In genomic region chrX:130048686-130049222, GRCh38 we compare ENCODE assay signal across 21 cellular contexts.
DNase-seq lines count a peak whose midpoint lies in the region; ATAC-seq and TF ChIP-seq lines count a peak whose summit lies in the region.
"Had no signal": no experiment of that assay in that cellular context is flagged by ENCODE, and none has a peak within 500 bp of the region (broad histone marks: within the 10 kb centered on the region; RNA-seq: fewer than 3 reads in every experiment).

No MANE protein-coding gene starts in this region.

- H3K27me3 Mint-ChIP-seq in endothelial cell (ENCODE audit: unreplicated experiment) = no peaks in the 10 kb centered on the region
- H3K27me3 Mint-ChIP-seq: CD4-positive, alpha-beta T cell; CD8-positive, alpha-beta memory T cell had no signal

- no peaks in the 10 kb centered on the region for H3K79me2 ChIP-seq in SK-N-SH (ENCODE audit: insufficient read depth)

- no peak overlapping the region for H3K4me2 ChIP-seq in SK-N-SH
- H3K4me2 ChIP-seq: BLaER1 treated with 17β-estradiol and CSF1 and Interleukin-3, amounts not matched to agents 10 nM and 100 nM had no signal

- H3K4me3 Mint-ChIP-seq in endothelial cell (ENCODE audit: unreplicated experiment) = peak overlapping the region; percentile 68
- H3K4me3 Mint-ChIP-seq: CD14-positive monocyte; CD4-positive, alpha-beta T cell; CD8-positive, alpha-beta memory T cell had no signal

- H3K9me3 ChIP-seq in SK-N-SH (no peaks in the 10 kb centered on the region), HEK293 (ENCODE audit: control insufficient read depth, insufficient read depth, low read depth, low read length) (no peaks in the 10 kb centered on the region)
- H3K9me3 ChIP-seq: BE2C, HAP-1 had no signal

- H3K9ac ChIP-seq in SK-N-SH = no peak overlapping the region
- H3K9ac ChIP-seq: BLaER1 treated with 17β-estradiol and CSF1 and Interleukin-3, amounts not matched to agents 10 nM and 100 nM had no signal

- CTCF ChIA-PET in SK-N-SH (lab: Yijun Ruan, JAX) = interaction anchor here (1.3 to 1.7 kb wide), 2 partner anchors 12 to 31 kb away, joined by 4 to 8 read pairs; no protein-coding TSS in a partner anchor
- CTCF ChIA-PET in HEK293 (lab: Yijun Ruan, JAX) = interaction anchor here (1.3 kb wide), 1 partner anchor 123 kb away, joined by 5 read pairs; no protein-coding TSS in a partner anchor

- H3K4me1 ChIP-seq in SK-N-SH (ENCODE audit: control insufficient read depth in 1 of 2, insufficient read depth in 2 of 2, low read depth in 1 of 2, low read length in 1 of 2) = no peaks in the 10 kb centered on the region
- no peaks in the 10 kb centered on the region for H3K4me1 ChIP-seq in HEK293 (ENCODE audit: control insufficient read depth, insufficient read depth, low read length)
- H3K4me1 ChIP-seq: BE2C had no signal

- H4K20me1 ChIP-seq in SK-N-SH (ENCODE audit: insufficient read depth) = no peaks in the 10 kb centered on the region

- TF ChIP-seq EP300 in SK-N-SH (IDR thresholded peaks at IDR 0.05; ENCODE audit: borderline replicate concordance in 1 of 2, low read depth in 1 of 2, low read length in 1 of 2) = no peak

- no peaks in the 10 kb centered on the region for H3K9me2 ChIP-seq in SK-N-SH

- no peak for ATAC-seq in SK-N-SH treated with all-trans-retinoic acid at 6 μM for 48 hours
- ATAC-seq: GM12878 had no signal

- TF ChIP-seq CTCF in SK-N-SH (IDR thresholded peaks at IDR 0.05) = no peak
- no peak for TF ChIP-seq CTCF in HEK293 (tag by site-specific recombination; IDR thresholded peaks at IDR 0.05)
- TF ChIP-seq CTCF in endothelial cell (IDR thresholded peaks at IDR 0.05; ENCODE audit: unreplicated experiment) = no peak

- WGBS in SK-N-SH (ENCODE audit: low lambda C conversion rate) = 49% methylated on average over 4 of the region's 4 CpGs

- no peak overlapping the region for H3K27ac Mint-ChIP-seq in endothelial cell (ENCODE audit: unreplicated experiment)
- H3K27ac Mint-ChIP-seq: CD4-positive, alpha-beta T cell; CD8-positive, alpha-beta memory T cell had no signal

- no peak for TF ChIP-seq RAD21 in SK-N-SH (IDR thresholded peaks at IDR 0.05; ENCODE audit: low read length)

- DNase-seq in SK-N-SH (no peak), endothelial cell (ENCODE audit: low spot score) (no peak), mesenteric fat pad (ENCODE audit: low spot score) (no peak)
- no peak for DNase-seq in activated CD4-positive, alpha-beta T cell treated with anti-CD3 and anti-CD28 coated beads for 48 hours
- DNase-seq: ACHN; AML-193; BE2C; CD4-positive, alpha-beta T cell; CD8-positive, alpha-beta memory T cell; DMS 273 treated with DMSO at 0.1 percent for 48 hours; DMS79; EL; GDM1; GOT3 had no signal

- H3K36me3 ChIP-seq in SK-N-SH (replicated peaks in 1 of 2; ENCODE audit: control insufficient read depth in 1 of 2, insufficient read depth in 2 of 2, low read length in 1 of 2) = peaks cover 28 to 29% of the 10 kb centered on the region in 2 experiments
- peaks cover 33 to 80% of the 10 kb centered on the region in 2 experiments for H3K36me3 ChIP-seq in HEK293 (ENCODE audit: control insufficient read depth in 2 of 2, insufficient read depth in 1 of 2, low read length in 2 of 2)
- H3K36me3 ChIP-seq: BE2C had no signal

- H3K27ac ChIP-seq in SK-N-SH (ENCODE audit: low read depth in 2 of 2, low read length in 1 of 2) (no peak overlapping the region), HEK293 (ENCODE audit: extremely low read depth, low read depth, low read length) (no peak overlapping the region)
- H3K27ac ChIP-seq: 22Rv1; BLaER1 treated with 17β-estradiol and CSF1 and Interleukin-3, amounts not matched to agents 10 nM and 100 nM had no signal

- peaks cover 21% of the 10 kb centered on the region for H3K36me3 Mint-ChIP-seq in endothelial cell (ENCODE audit: low read depth, unreplicated experiment)

- peaks cover 5% of the 10 kb centered on the region; the same call in 1 of the 2 replicates for H3K27me3 ChIP-seq in SK-N-SH (ENCODE audit: insufficient read depth)
- H3K27me3 ChIP-seq: BE2C had no signal

- POLR2A ChIA-PET in SK-N-SH (lab: Yijun Ruan, JAX) (no interaction called here), HEK293 (lab: Yijun Ruan, JAX) (no interaction called here)

- H3K9me3 Mint-ChIP-seq in endothelial cell (ENCODE audit: unreplicated experiment) = no peaks in the 10 kb centered on the region
- H3K9me3 Mint-ChIP-seq: CD4-positive, alpha-beta T cell; CD8-positive, alpha-beta memory T cell had no signal

- peaks cover 3% of the 10 kb centered on the region for H3F3A ChIP-seq in SK-N-SH (replicated peaks; ENCODE audit: insufficient read depth)

- H3K4me3 ChIP-seq in SK-N-SH (ENCODE audit: low read depth in 2 of 2, low read length in 1 of 2) (no peak overlapping the region), HEK293 (ENCODE audit: low read depth, low read length) (no peak overlapping the region)
- H3K4me3 ChIP-seq: BLaER1 treated with 17β-estradiol and CSF1 and Interleukin-3, amounts not matched to agents 10 nM and 100 nM; GM12878; HAP-1 had no signal

- H3K4me1 Mint-ChIP-seq in endothelial cell (ENCODE audit: unreplicated experiment) = no peaks in the 10 kb centered on the region
- H3K4me1 Mint-ChIP-seq: CD14-positive monocyte; CD8-positive, alpha-beta memory T cell had no signal

- no peak overlapping the region for H2AFZ ChIP-seq in SK-N-SH (ENCODE audit: low read depth)

TF ChIP-seq in SK-N-SH treated with all-trans-retinoic acid at 6 μM for 48 hours, 23 proteins besides CTCF, POLR2A, EP300 and RAD21:
- no peak for TF ChIP-seq GLIS3 (CRISPR knock-in tag; IDR thresholded peaks at IDR 0.05)
- peak; percentile 93 for TF ChIP-seq ZNF8 (CRISPR knock-in tag; IDR thresholded peaks at IDR 0.05)
- no peak for TF ChIP-seq CSDC2 (CRISPR knock-in tag; IDR thresholded peaks at IDR 0.05)

TF ChIP-seq in SK-N-SH, 30 proteins besides CTCF, POLR2A, EP300 and RAD21 (continues in another document):
- TF ChIP-seq JUND (IDR thresholded peaks at IDR 0.05) = no peak
- TF ChIP-seq GABPA (IDR thresholded peaks at IDR 0.05; ENCODE audit: low read depth) = no peak
- no peak for TF ChIP-seq ZBTB33 (IDR thresholded peaks at IDR 0.05; ENCODE audit: borderline replicate concordance, low read depth)
- no peak for TF ChIP-seq TCF12 (IDR thresholded peaks at IDR 0.05)
- no peak for TF ChIP-seq CHD2 (IDR thresholded peaks at IDR 0.05; ENCODE audit: low read length, partially characterized antibody)
- no peak for TF ChIP-seq USF1 (IDR thresholded peaks at IDR 0.05; ENCODE audit: borderline replicate concordance, low read depth)

TF ChIP-seq in HEK293, 187 proteins besides CTCF, POLR2A, EP300 and RAD21:
- TF ChIP-seq ZNF140 (tag by site-specific recombination; IDR thresholded peaks at IDR 0.05) (peak; percentile 68), ZNF146 (tag by site-specific recombination; IDR thresholded peaks at IDR 0.05) (peak; percentile 67), ZNF555 (tag by site-specific recombination; conservative IDR thresholded peaks at IDR 0.05) (no peak)
- TF ChIP-seq, protein P1, sequence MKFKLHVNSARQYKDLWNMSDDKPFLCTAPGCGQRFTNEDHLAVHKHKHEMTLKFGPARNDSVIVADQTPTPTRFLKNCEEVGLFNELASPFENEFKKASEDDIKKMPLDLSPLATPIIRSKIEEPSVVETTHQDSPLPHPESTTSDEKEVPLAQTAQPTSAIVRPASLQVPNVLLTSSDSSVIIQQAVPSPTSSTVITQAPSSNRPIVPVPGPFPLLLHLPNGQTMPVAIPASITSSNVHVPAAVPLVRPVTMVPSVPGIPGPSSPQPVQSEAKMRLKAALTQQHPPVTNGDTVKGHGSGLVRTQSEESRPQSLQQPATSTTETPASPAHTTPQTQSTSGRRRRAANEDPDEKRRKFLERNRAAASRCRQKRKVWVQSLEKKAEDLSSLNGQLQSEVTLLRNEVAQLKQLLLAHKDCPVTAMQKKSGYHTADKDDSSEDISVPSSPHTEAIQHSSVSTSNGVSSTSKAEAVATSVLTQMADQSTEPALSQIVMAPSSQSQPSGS (tag by site-specific recombination; IDR thresholded peaks at IDR 0.05; ENCODE audit: low read depth) = no peak
TF ChIP-seq in HEK293: peak in this region for 2.
